ENCODE assay signal across 8 cellular contexts in genomic region chr3:187150599-187150998, GRCh38. TPM values are rescaled to one million over a fixed set of nuclear protein-coding genes. Genes with fewer than 3 reads are reported as not detected.
DNase-seq lines count a peak whose midpoint lies in the region; ATAC-seq and TF ChIP-seq lines count a peak whose summit lies in the region.

No MANE protein-coding gene starts in this region.

- peak; percentile 63 for ATAC-seq in activated T-helper 17 cell treated with anti-CD3 and anti-CD28 coated beads, Interleukin-2, amount 50 U/mL, for 72 hours (replicated peaks)
- no peak for ATAC-seq in HG02759 (IDR thresholded peaks at IDR 0.05; ENCODE audit: unreplicated experiment)
- no peak for ATAC-seq in HG03280 (IDR thresholded peaks at IDR 0.05; ENCODE audit: unreplicated experiment)
- no peak for ATAC-seq in HG03432 (IDR thresholded peaks at IDR 0.05; ENCODE audit: unreplicated experiment)
- no peak for ATAC-seq in gastroesophageal sphincter

- H3K4me3 ChIP-seq in GM06990 (replicated peaks; ENCODE audit: low read depth, low read length) (no peak overlapping the region), OCI-LY1 (ENCODE audit: low read depth, low read length, poor library complexity, severe bottlenecking) (no peak overlapping the region), gastroesophageal sphincter (no peak overlapping the region)

- H3K9me3 ChIP-seq in OCI-LY1 (ENCODE audit: low read length): peaks cover 6% of the 10 kb centered on the region
- no peaks in the 10 kb centered on the region for H3K9me3 ChIP-seq in gastroesophageal sphincter

- no peak for DNase-seq in GM06990 (ENCODE audit: extremely low read depth, insufficient read length)
- no peak for DNase-seq in osteocyte (ENCODE audit: extremely low spot score, unreplicated experiment)

- no peaks in the 10 kb centered on the region for H3K9me2 ChIP-seq in OCI-LY1 (ENCODE audit: low read depth, low read length)

- no peak overlapping the region for H2AFZ ChIP-seq in OCI-LY1 (ENCODE audit: low read length)

- peaks cover 7% of the 10 kb centered on the region for H3K9me3 Mint-ChIP-seq in activated T-helper 17 cell treated with anti-CD3 and anti-CD28 coated beads, Interleukin-2, amount 50 U/mL, for 72 hours
- peaks cover 16% of the 10 kb centered on the region for H3K9me3 Mint-ChIP-seq in osteocyte (ENCODE audit: unreplicated experiment)

- 100% methylated on average over 2 of the region's 2 CpGs; no CpG with 5 or more reads in 1 of the 2 donors for WGBS in gastroesophageal sphincter (ENCODE audit: low coverage in 1 of 2), 2 donors

- H3K4me3 Mint-ChIP-seq in activated T-helper 17 cell treated with anti-CD3 and anti-CD28 coated beads, Interleukin-2, amount 50 U/mL, for 72 hours: no peak overlapping the region
- H3K4me3 Mint-ChIP-seq in osteocyte (ENCODE audit: unreplicated experiment): no peak overlapping the region

- no peak for TF ChIP-seq POLR2A in gastroesophageal sphincter (IDR thresholded peaks at IDR 0.05)

- no peak overlapping the region for H3K9ac ChIP-seq in OCI-LY1 (ENCODE audit: low read length)

- no peaks in the 10 kb centered on the region for H3K27me3 ChIP-seq in GM06990 (replicated peaks; ENCODE audit: control insufficient read depth, insufficient read depth, low read length)
- peaks cover 6% of the 10 kb centered on the region; the same call in 1 of the 2 replicates for H3K27me3 ChIP-seq in OCI-LY1 (ENCODE audit: insufficient read depth, low read length)
- H3K27me3 ChIP-seq in gastroesophageal sphincter: no peaks in the 10 kb centered on the region

- no peak overlapping the region for H3K4me2 ChIP-seq in OCI-LY1 (ENCODE audit: low read length)

- H3K27ac Mint-ChIP-seq in activated T-helper 17 cell treated with anti-CD3 and anti-CD28 coated beads, Interleukin-2, amount 50 U/mL, for 72 hours: peak overlapping the region; percentile 61
- no peak overlapping the region for H3K27ac Mint-ChIP-seq in osteocyte (ENCODE audit: unreplicated experiment)

- H3K4me1 Mint-ChIP-seq in activated T-helper 17 cell treated with anti-CD3 and anti-CD28 coated beads, Interleukin-2, amount 50 U/mL, for 72 hours: no peaks in the 10 kb centered on the region
- no peaks in the 10 kb centered on the region for H3K4me1 Mint-ChIP-seq in osteocyte (ENCODE audit: unreplicated experiment)

- no peaks in the 10 kb centered on the region for H3K4me1 ChIP-seq in OCI-LY1 (ENCODE audit: insufficient read depth, low read length, severe bottlenecking)
- H3K4me1 ChIP-seq in gastroesophageal sphincter: no peaks in the 10 kb centered on the region

- TF ChIP-seq EP300 in gastroesophageal sphincter (IDR thresholded peaks at IDR 0.05): no peak

- no peaks in the 10 kb centered on the region for H3K36me3 Mint-ChIP-seq in activated T-helper 17 cell treated with anti-CD3 and anti-CD28 coated beads, Interleukin-2, amount 50 U/mL, for 72 hours (ENCODE audit: low read depth)
- H3K36me3 Mint-ChIP-seq in osteocyte (ENCODE audit: unreplicated experiment): no peaks in the 10 kb centered on the region

- H3K27ac ChIP-seq in OCI-LY1 (ENCODE audit: low read depth, low read length, poor library complexity, severe bottlenecking): no peak overlapping the region
- no peak overlapping the region for H3K27ac ChIP-seq in gastroesophageal sphincter

- H4K20me1 ChIP-seq in OCI-LY1 (ENCODE audit: insufficient read depth, low read length): no peaks in the 10 kb centered on the region

- H3K27me3 Mint-ChIP-seq in activated T-helper 17 cell treated with anti-CD3 and anti-CD28 coated beads, Interleukin-2, amount 50 U/mL, for 72 hours: peaks cover 4% of the 10 kb centered on the region
- peaks cover 58% of the 10 kb centered on the region for H3K27me3 Mint-ChIP-seq in osteocyte (ENCODE audit: unreplicated experiment)

- no peaks in the 10 kb centered on the region for H3F3A ChIP-seq in OCI-LY1 (ENCODE audit: insufficient read depth, low read length)

- H3K36me3 ChIP-seq in GM06990 (ENCODE audit: control insufficient read depth, insufficient read depth, low read length) (no peaks in the 10 kb centered on the region), OCI-LY1 (ENCODE audit: insufficient read depth, low read length) (no peaks in the 10 kb centered on the region), gastroesophageal sphincter (no peaks in the 10 kb centered on the region)

- TF ChIP-seq CTCF in GM06990 (IDR thresholded peaks at IDR 0.05; ENCODE audit: insufficient read depth, low read length, poor library complexity, severe bottlenecking) (peak; percentile 60), OCI-LY1 (IDR thresholded peaks at IDR 0.05; ENCODE audit: low read length) (peak; percentile 82), osteocyte (IDR thresholded peaks at IDR 0.05) (peak; percentile 40), gastroesophageal sphincter (IDR thresholded peaks at IDR 0.05) (no peak)

- H3K79me2 ChIP-seq in OCI-LY1 (ENCODE audit: insufficient read depth, low read length): no peaks in the 10 kb centered on the region

RNA-seq across cellular contexts. Expression of gene RPL39L, which starts 11.3 kb away (rescaled TPM):
- 10 to 100 TPM; 18.1 to 26.8 TPM for total RNA-seq in activated T-helper 17 cell treated with anti-CD3 and anti-CD28 coated beads, Interleukin-2, amount 50 U/mL, for 72 hours
- 16.6 and 19.5 TPM in 2 replicates for total RNA-seq in osteocyte
- 1 to 10 TPM; 5.4 to 8.9 (median 7.4) TPM for total RNA-seq in gastroesophageal sphincter

RNA-seq across cellular contexts. Expression of gene RTP1, which starts 46.7 kb away (rescaled TPM):
- total RNA-seq in activated T-helper 17 cell treated with anti-CD3 and anti-CD28 coated beads, Interleukin-2, amount 50 U/mL, for 72 hours: not detected
- total RNA-seq in osteocyte (not detected in 2 replicates), gastroesophageal sphincter (not detected)

Comparison
In these comparisons a context has a peak if more than half of its experiments do, and no peak if none do; other contexts are left out.
1. CTCF ChIP-seq: peak in GM06990 (single experiment), OCI-LY1 (single experiment) and osteocyte (single experiment); none in gastroesophageal sphincter (0 of 4).